In genomic region chr7:83820641-83821040, GRCh38 we compare ENCODE assay signal across 39 cellular contexts.
"Had no signal": no experiment of that assay in that cellular context is flagged by ENCODE, and none has a peak within 500 bp of the region (broad histone marks: within the 10 kb centered on the region; RNA-seq: fewer than 3 reads in every experiment).

No MANE protein-coding gene starts in this region.

- DNase-seq: activated effector memory CD4-positive, alpha-beta T cell treated with anti-CD3 and anti-CD28 coated beads, Interleukin-2, amount 50 U/mL, for 16 hours; activated effector memory CD4-positive, alpha-beta T cell treated with Interleukin-2 at 50 U/mL for 16 hours; activated gamma-delta T cell; activated gamma-delta T cell treated with Interleukin-2 at 50 U/mL for 16 hours; activated naive CD4-positive, alpha-beta T cell; activated naive CD4-positive, alpha-beta T cell treated with anti-CD3 and anti-CD28 coated beads for 36 hours; activated naive CD4-positive, alpha-beta T cell treated with anti-CD3 and anti-CD28 coated beads, Interleukin-2, amount 10 ng/mL, durations not matched to agents 7 days and 5 days; activated naive CD4-positive, alpha-beta T cell treated with anti-CD3 and anti-CD28 coated beads, Interleukin-2, amount 50 U/mL, for 16 hours; activated naive CD4-positive, alpha-beta T cell treated with Interleukin-2 at 50 U/mL for 16 hours; activated naive CD8-positive, alpha-beta T cell treated with anti-CD3 and anti-CD28 coated beads for 36 hours; activated naive CD8-positive, alpha-beta T cell treated with anti-CD3 and anti-CD28 coated beads, Interleukin-2, amount 10 ng/mL, durations not matched to agents 7 days and 5 days; activated naive CD8-positive, alpha-beta T cell treated with anti-CD3 and anti-CD28 coated beads, Interleukin-2, amount 50 U/mL, for 24 hours; activated T-cell treated with anti-CD3 and anti-CD28 coated beads, Interleukin-2, amount 50 U/mL, for 1 hour; activated T-cell treated with anti-CD3 and anti-CD28 coated beads, Interleukin-2, amount 50 U/mL, for 24 hours; activated T-cell treated with anti-CD3 and anti-CD28 coated beads, Interleukin-2, amount 50 U/mL, for 4 hours; activated T-cell treated with anti-CD3 and anti-CD28 coated beads, Interleukin-2, amount 50 U/mL, for 48 hours; activated T-cell treated with anti-CD3 and anti-CD28 coated beads, Interleukin-2, amount 50 U/mL, for 72 hours; adrenal gland; amniotic stem cell; amygdala; anterior cingulate cortex; aorta; body of pancreas; brain microvascular endothelial cell; caudate nucleus; central memory CD4-positive, alpha-beta T cell; cerebellar nuclear complex had no signal

- H3K4me1 Mint-ChIP-seq: activated naive CD4-positive, alpha-beta T cell treated with anti-CD3 and anti-CD28 coated beads, Interleukin-2, amount 10 ng/mL, durations not matched to agents 7 days and 5 days; activated naive CD4-positive, alpha-beta T cell treated with anti-CD3 and anti-CD28 coated beads, Interleukin-2, amount 50 U/mL, for 24 hours; activated naive CD8-positive, alpha-beta T cell treated with anti-CD3 and anti-CD28 coated beads for 36 hours; activated naive CD8-positive, alpha-beta T cell treated with anti-CD3 and anti-CD28 coated beads, Interleukin-2, amount 10 ng/mL, durations not matched to agents 7 days and 5 days; activated naive CD8-positive, alpha-beta T cell treated with anti-CD3 and anti-CD28 coated beads, Interleukin-2, amount 50 U/mL, for 24 hours; activated T-helper 17 cell treated with anti-CD3 and anti-CD28 coated beads, Interleukin-2, amount 50 U/mL, for 72 hours; brain; central memory CD8-positive, alpha-beta T cell had no signal

- H3K9me3 ChIP-seq: adrenal gland, ascending aorta, body of pancreas, breast epithelium had no signal

- H3K9me3 Mint-ChIP-seq: activated naive CD4-positive, alpha-beta T cell treated with anti-CD3 and anti-CD28 coated beads for 36 hours; activated naive CD4-positive, alpha-beta T cell treated with anti-CD3 and anti-CD28 coated beads, Interleukin-2, amount 10 ng/mL, durations not matched to agents 7 days and 5 days; activated naive CD8-positive, alpha-beta T cell treated with anti-CD3 and anti-CD28 coated beads, Interleukin-2, amount 50 U/mL, for 24 hours; activated T-helper 1 cell treated with anti-CD3 and anti-CD28 coated beads, Interleukin-12 subunit alpha, Interleukin-12 subunit beta, Interleukin-2, Interleukin-4 antibody, amounts not matched to agents 30 ng/mL and 10 ng/mL and 1 ng/mL, durations not matched to agents 14 hours and 24 hours and 36 hours; activated T-helper 2 cell treated with anti-CD3 and anti-CD28 coated beads, Interferon-gamma antibody, Interleukin-2, Interleukin-4, amounts not matched to agents 10 μg/mL and 5 μg/mL and 100 μg/mL, durations not matched to agents 14 hours and 24 hours and 36 hours; brain had no signal

- H3K36me3 Mint-ChIP-seq: activated naive CD4-positive, alpha-beta T cell treated with anti-CD3 and anti-CD28 coated beads, Interleukin-2, amount 10 ng/mL, durations not matched to agents 7 days and 5 days; activated naive CD4-positive, alpha-beta T cell treated with anti-CD3 and anti-CD28 coated beads, Interleukin-2, amount 50 U/mL, for 24 hours; activated naive CD4-positive, alpha-beta T cell treated with anti-CD3 and anti-CD28 coated beads, Interleukin-2, amount 50 U/mL, for 72 hours; activated naive CD8-positive, alpha-beta T cell; activated naive CD8-positive, alpha-beta T cell treated with anti-CD3 and anti-CD28 coated beads for 36 hours; activated naive CD8-positive, alpha-beta T cell treated with anti-CD3 and anti-CD28 coated beads, Interleukin-2, amount 10 ng/mL, durations not matched to agents 7 days and 5 days; brain had no signal

- H3K4me3 ChIP-seq: adrenal gland, ascending aorta, body of pancreas, breast epithelium, cardiac muscle cell had no signal

- H3K4me1 ChIP-seq: adrenal gland, ascending aorta, body of pancreas, breast epithelium had no signal

- H3K27ac ChIP-seq: adrenal gland, ascending aorta, body of pancreas, brain microvascular endothelial cell, breast epithelium, cardiac muscle cell had no signal

- H3K27me3 ChIP-seq: adrenal gland, ascending aorta, body of pancreas, brain microvascular endothelial cell, breast epithelium, cardiac muscle cell had no signal

- ATAC-seq: activated naive CD4-positive, alpha-beta T cell treated with anti-CD3 and anti-CD28 coated beads, Interleukin-2, amount 50 U/mL, for 72 hours; activated naive CD8-positive, alpha-beta T cell treated with anti-CD3 and anti-CD28 coated beads, Interleukin-2, amount 50 U/mL, for 24 hours; activated T-cell treated with anti-CD3 and anti-CD28 coated beads, Interleukin-2, amount 50 U/mL, for 4 hours; activated T-cell treated with anti-CD3 and anti-CD28 coated beads, Interleukin-2, amount 50 U/mL, for 72 hours; activated T-helper 17 cell treated with anti-CD3 and anti-CD28 coated beads, Interleukin-2, amount 50 U/mL, for 72 hours; body of pancreas had no signal

- FAIRE-seq: astrocyte had no signal

- H3K4me3 Mint-ChIP-seq: activated naive CD4-positive, alpha-beta T cell treated with anti-CD3 and anti-CD28 coated beads for 36 hours; activated naive CD4-positive, alpha-beta T cell treated with anti-CD3 and anti-CD28 coated beads, Interleukin-2, amount 10 ng/mL, durations not matched to agents 7 days and 5 days; activated naive CD4-positive, alpha-beta T cell treated with anti-CD3 and anti-CD28 coated beads, Interleukin-2, amount 50 U/mL, for 24 hours; activated naive CD8-positive, alpha-beta T cell; activated naive CD8-positive, alpha-beta T cell treated with anti-CD3 and anti-CD28 coated beads for 36 hours; activated naive CD8-positive, alpha-beta T cell treated with anti-CD3 and anti-CD28 coated beads, Interleukin-2, amount 10 ng/mL, durations not matched to agents 7 days and 5 days; activated naive CD8-positive, alpha-beta T cell treated with anti-CD3 and anti-CD28 coated beads, Interleukin-2, amount 50 U/mL, for 24 hours; activated T-cell treated with anti-CD3 and anti-CD28 coated beads, Interleukin-2, amount 50 U/mL, for 24 hours; activated T-cell treated with anti-CD3 and anti-CD28 coated beads, Interleukin-2, amount 50 U/mL, for 4 hours; activated T-cell treated with anti-CD3 and anti-CD28 coated beads, Interleukin-2, amount 50 U/mL, for 72 hours; activated T-helper 1 cell treated with anti-CD3 and anti-CD28 coated beads, Interleukin-12 subunit alpha, Interleukin-12 subunit beta, Interleukin-2, Interleukin-4 antibody, amounts not matched to agents 30 ng/mL and 10 ng/mL and 1 ng/mL, durations not matched to agents 14 hours and 24 hours and 36 hours; activated T-helper 17 cell treated with anti-CD3 and anti-CD28 coated beads, Interleukin-2, amount 50 U/mL, for 72 hours; central memory CD8-positive, alpha-beta T cell had no signal

- H3K36me3 ChIP-seq: adrenal gland, ascending aorta, brain microvascular endothelial cell, breast epithelium, cardiac muscle cell had no signal

- H3K27me3 Mint-ChIP-seq: activated naive CD4-positive, alpha-beta T cell treated with anti-CD3 and anti-CD28 coated beads, Interleukin-2, amount 10 ng/mL, durations not matched to agents 7 days and 5 days; activated naive CD4-positive, alpha-beta T cell treated with anti-CD3 and anti-CD28 coated beads, Interleukin-2, amount 50 U/mL, for 24 hours; activated naive CD8-positive, alpha-beta T cell; activated naive CD8-positive, alpha-beta T cell treated with anti-CD3 and anti-CD28 coated beads for 36 hours; activated naive CD8-positive, alpha-beta T cell treated with anti-CD3 and anti-CD28 coated beads, Interleukin-2, amount 10 ng/mL, durations not matched to agents 7 days and 5 days; activated naive CD8-positive, alpha-beta T cell treated with anti-CD3 and anti-CD28 coated beads, Interleukin-2, amount 50 U/mL, for 24 hours; activated T-cell treated with anti-CD3 and anti-CD28 coated beads, Interleukin-2, amount 50 U/mL, for 24 hours; activated T-helper 17 cell treated with anti-CD3 and anti-CD28 coated beads, Interleukin-2, amount 50 U/mL, for 72 hours; central memory CD8-positive, alpha-beta T cell had no signal

- H3K27ac Mint-ChIP-seq: activated naive CD4-positive, alpha-beta T cell treated with anti-CD3 and anti-CD28 coated beads for 36 hours; activated naive CD4-positive, alpha-beta T cell treated with anti-CD3 and anti-CD28 coated beads, Interleukin-2, amount 10 ng/mL, durations not matched to agents 7 days and 5 days; activated naive CD4-positive, alpha-beta T cell treated with anti-CD3 and anti-CD28 coated beads, Interleukin-2, amount 50 U/mL, for 24 hours; activated naive CD4-positive, alpha-beta T cell treated with anti-CD3 and anti-CD28 coated beads, Interleukin-2, amount 50 U/mL, for 72 hours; activated naive CD8-positive, alpha-beta T cell; activated naive CD8-positive, alpha-beta T cell treated with anti-CD3 and anti-CD28 coated beads for 36 hours; activated naive CD8-positive, alpha-beta T cell treated with anti-CD3 and anti-CD28 coated beads, Interleukin-2, amount 10 ng/mL, durations not matched to agents 7 days and 5 days; activated naive CD8-positive, alpha-beta T cell treated with anti-CD3 and anti-CD28 coated beads, Interleukin-2, amount 50 U/mL, for 24 hours; activated T-cell treated with anti-CD3 and anti-CD28 coated beads, Interleukin-2, amount 50 U/mL, for 24 hours; activated T-cell treated with anti-CD3 and anti-CD28 coated beads, Interleukin-2, amount 50 U/mL, for 72 hours; activated T-helper 1 cell treated with anti-CD3 and anti-CD28 coated beads, Interleukin-12 subunit alpha, Interleukin-12 subunit beta, Interleukin-2, Interleukin-4 antibody, amounts not matched to agents 30 ng/mL and 10 ng/mL and 1 ng/mL, durations not matched to agents 14 hours and 24 hours and 36 hours; activated T-helper 17 cell treated with anti-CD3 and anti-CD28 coated beads, Interleukin-2, amount 50 U/mL, for 72 hours; activated T-helper 2 cell treated with anti-CD3 and anti-CD28 coated beads, Interferon-gamma antibody, Interleukin-2, Interleukin-4, amounts not matched to agents 10 μg/mL and 5 μg/mL and 100 μg/mL, durations not matched to agents 14 hours and 24 hours and 36 hours had no signal
